ENCODE assay signal across 8 cellular contexts in genomic region chr20:33490023-33490933, GRCh38. TPM values are rescaled to one million over a fixed set of nuclear protein-coding genes. Genes with fewer than 3 reads are reported as not detected.
DNase-seq lines count a peak whose midpoint lies in the region; ATAC-seq and TF ChIP-seq lines count a peak whose summit lies in the region.

TSS of gene CBFA2T2 (plus strand) at chr20:33490096. CDS start at chr20:33490268, 172 bp downstream.

- peak within 1 kb of the TSS; percentile 81 for H3K4me2 ChIP-seq in SK-N-SH

- no peaks in the 10 kb centered on the region for H3K9me2 ChIP-seq in SK-N-SH

- peak within 1 kb of the TSS; percentile 86 for H3K4me3 ChIP-seq in BE2C (ENCODE audit: low read depth, low read length)
- peak within 1 kb of the TSS; percentile 66 to 84 for H3K4me3 ChIP-seq in SK-N-SH (ENCODE audit: low read depth in 2 of 2, low read length in 1 of 2)
- H3K4me3 ChIP-seq in mesodermal cell (ENCODE audit: extremely low read depth, insufficient read depth, low read length, poor library complexity, severe bottlenecking), result peak within 1 kb of the TSS; percentile 84

- ATAC-seq in GM18861 (IDR thresholded peaks at IDR 0.05; ENCODE audit: unreplicated experiment) (peak; percentile 13), HG03066 (IDR thresholded peaks at IDR 0.05; ENCODE audit: low read depth, unreplicated experiment) (peak; percentile 48)
- no peak for ATAC-seq in effector memory CD8-positive, alpha-beta T cell (replicated peaks)

- peaks cover 12% of the 10 kb centered on the region for H3K36me3 Mint-ChIP-seq in effector memory CD8-positive, alpha-beta T cell (ENCODE audit: insufficient read depth)

- H4K20me1 ChIP-seq in SK-N-SH (ENCODE audit: insufficient read depth), result peaks cover 9% of the 10 kb centered on the region; the same call in 1 of the 2 replicates

- no peaks in the 10 kb centered on the region for H3K9me3 Mint-ChIP-seq in effector memory CD8-positive, alpha-beta T cell

- CTCF ChIA-PET in SK-N-SH (lab: Yijun Ruan, JAX), result interaction anchor here (0.8 to 1.4 kb wide), 5 partner anchors 10 to 178 kb away, joined by 3 to 5 read pairs (median 4); no protein-coding TSS in a partner anchor

- H3K9ac ChIP-seq in SK-N-SH, result peak within 1 kb of the TSS; percentile 86

- H3F3A ChIP-seq in SK-N-SH (replicated peaks; ENCODE audit: insufficient read depth), result no peaks in the 10 kb centered on the region

- H3K27ac Mint-ChIP-seq in effector memory CD8-positive, alpha-beta T cell, result peak within 1 kb of the TSS; percentile 89 to 91

- H3K9me3 ChIP-seq in BE2C (no peaks in the 10 kb centered on the region), SK-N-SH (no peaks in the 10 kb centered on the region), mesodermal cell (ENCODE audit: control insufficient read depth, low read length) (no peaks in the 10 kb centered on the region)

- DNase-seq in BE2C (no peak), SK-N-SH (no peak), superior temporal gyrus (ENCODE audit: extremely low spot score) (peak; percentile 35), hippocampal formation (lab: John Stamatoyannopoulos, UW) (no peak)
- DNase-seq in effector memory CD8-positive, alpha-beta T cell, result no peak

- TF ChIP-seq RAD21 in SK-N-SH (IDR thresholded peaks at IDR 0.05; ENCODE audit: low read length), result no peak

- H3K27me3 ChIP-seq in BE2C (no peaks in the 10 kb centered on the region), SK-N-SH (ENCODE audit: insufficient read depth) (no peaks in the 10 kb centered on the region)

- H3K4me1 ChIP-seq in BE2C (no peaks in the 10 kb centered on the region; the same call in 1 of the 2 replicates), SK-N-SH (ENCODE audit: control insufficient read depth in 1 of 2, insufficient read depth in 2 of 2, low read depth in 1 of 2, low read length in 1 of 2) (peaks cover 0 to 3% of the 10 kb centered on the region in 2 experiments; a peak in 2 of 4 replicates), mesodermal cell (ENCODE audit: control insufficient read depth, insufficient read depth, low read length, poor library complexity, severe bottlenecking) (peaks cover 5% of the 10 kb centered on the region)

- 0% methylated on average over 9 of the region's 105 CpGs for WGBS in SK-N-SH (ENCODE audit: low lambda C conversion rate)
- WGBS in mesodermal cell (ENCODE audit: insufficient coverage in 2 of 2), 2 experiments, result 0 to 3% methylated on average over 85 to 87 of the region's 105 CpGs

- peak within 1 kb of the TSS; percentile 80 to 86 for H3K4me3 Mint-ChIP-seq in effector memory CD8-positive, alpha-beta T cell

- peak within 1 kb of the TSS; percentile 99 for H2AFZ ChIP-seq in SK-N-SH (ENCODE audit: low read depth)

- POLR2A ChIA-PET in SK-N-SH (lab: Yijun Ruan, JAX), result interaction anchor here (0.5 to 2.1 kb wide), 14 partner anchors 9 to 178 kb away, joined by 3 to 12 read pairs (median 4); partner anchors contain the start of genes ACTL10 and SNTA1

- H3K36me3 ChIP-seq in BE2C, result no peaks in the 10 kb centered on the region
- peaks cover 0 to 7% of the 10 kb centered on the region in 2 experiments for H3K36me3 ChIP-seq in SK-N-SH (replicated peaks in 1 of 2; ENCODE audit: control insufficient read depth in 1 of 2, insufficient read depth in 2 of 2, low read length in 1 of 2)
- peaks cover 3% of the 10 kb centered on the region for H3K36me3 ChIP-seq in mesodermal cell (ENCODE audit: control insufficient read depth, insufficient read depth, low read length)

- H3K27me3 Mint-ChIP-seq in effector memory CD8-positive, alpha-beta T cell, result no peaks in the 10 kb centered on the region

- TF ChIP-seq CTCF in BE2C (IDR thresholded peaks at IDR 0.05; ENCODE audit: low read depth, low read length) (no peak), SK-N-SH (IDR thresholded peaks at IDR 0.05) (no peak)

- peaks cover 48% of the 10 kb centered on the region for H3K79me2 ChIP-seq in SK-N-SH (ENCODE audit: insufficient read depth)

- no peak for TF ChIP-seq EP300 in SK-N-SH (IDR thresholded peaks at IDR 0.05; ENCODE audit: borderline replicate concordance in 1 of 2, low read depth in 1 of 2, low read length in 1 of 2)

- H3K27ac ChIP-seq in SK-N-SH (ENCODE audit: low read depth in 2 of 2, low read length in 1 of 2), result peak within 1 kb of the TSS; percentile 71 to 85
- peak within 1 kb of the TSS; percentile 78 for H3K27ac ChIP-seq in mesodermal cell (ENCODE audit: low read depth, low read length, severe bottlenecking)

- peaks cover 7 to 8% of the 10 kb centered on the region in 2 donors for H3K4me1 Mint-ChIP-seq in effector memory CD8-positive, alpha-beta T cell (ENCODE audit: low read depth in 2 of 2)

TF ChIP-seq in SK-N-SH, 30 proteins besides CTCF, POLR2A, EP300 and RAD21:
- TF ChIP-seq GABPA (IDR thresholded peaks at IDR 0.05; ENCODE audit: low read depth) (0 out of 2 replicates have a peak, but pooled peaks have one; percentile 0), EZH2phosphoT487 (IDR thresholded peaks at IDR 0.05; ENCODE audit: borderline replicate concordance, low read depth) (no peak)
- TF ChIP-seq, protein P1, sequence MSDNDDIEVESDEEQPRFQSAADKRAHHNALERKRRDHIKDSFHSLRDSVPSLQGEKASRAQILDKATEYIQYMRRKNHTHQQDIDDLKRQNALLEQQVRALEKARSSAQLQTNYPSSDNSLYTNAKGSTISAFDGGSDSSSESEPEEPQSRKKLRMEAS (IDR thresholded peaks at IDR 0.05; ENCODE audit: low read depth), result peak; percentile 45; the same call in 1 of the 2 replicates

RNA-seq across cellular contexts. Expression of gene CBFA2T2, which starts in this region (rescaled TPM):
- 21.0 TPM for polyA plus RNA-seq in BE2C (2012; ENCODE audit: insufficient read depth, insufficient read length, low read depth)
- 11.0 and 11.7 TPM in 2 replicates for polyA plus RNA-seq in SK-N-SH (2012; rRNA removed)
- 6.2 and 9.3 TPM in 2 replicates for polyA plus RNA-seq in SK-N-SH (2012; cell fraction: cytosol; rRNA removed)
- 34.3 and 42.2 TPM in 2 replicates for polyA plus RNA-seq in SK-N-SH (2012; cell fraction: nucleus; rRNA removed)
- 21.5 TPM for polyA plus RNA-seq in mesodermal cell (2013, experiment 1 of 2)
- 18.1 TPM for polyA plus RNA-seq in mesodermal cell (2013, experiment 2 of 2)
